In the genomic region with DNA sequence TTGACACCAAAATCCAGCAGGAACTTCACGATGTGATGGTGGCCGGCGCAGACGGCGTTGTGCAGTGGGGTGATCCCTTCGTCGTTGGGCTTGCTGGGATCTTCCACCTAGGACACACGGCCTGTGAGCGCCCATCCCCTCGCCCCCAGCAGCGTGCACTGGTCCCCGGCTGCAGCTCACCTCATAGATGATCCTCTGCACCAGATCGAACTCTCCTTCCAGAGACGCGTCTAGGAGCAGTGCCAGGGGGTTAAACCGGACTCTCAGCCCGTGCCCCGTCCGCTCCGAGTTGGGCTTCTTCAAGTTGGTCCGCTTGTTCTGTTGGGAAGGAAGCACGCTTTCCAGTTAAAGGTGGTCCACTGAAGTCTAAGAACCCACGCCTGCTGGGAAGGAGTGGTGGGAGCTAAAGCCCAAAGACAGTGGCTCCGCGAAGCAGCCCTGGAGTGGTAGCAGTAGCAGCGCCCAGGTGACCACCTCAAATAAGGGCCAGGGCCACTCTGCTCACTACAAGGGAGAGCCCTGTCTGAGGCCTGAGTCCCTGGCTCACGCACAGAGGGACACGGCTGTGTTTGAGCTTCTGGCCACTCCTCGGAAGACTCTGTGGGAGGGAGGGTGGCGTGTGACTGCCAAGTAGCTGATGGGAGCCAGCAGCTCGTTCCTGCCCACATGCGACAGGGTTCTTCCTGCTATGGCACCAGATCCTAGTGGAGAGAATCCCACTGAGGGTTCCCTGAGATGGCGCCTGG, we compare ENCODE assay signal across 26 cellular contexts. TPM values are rescaled to one million over a fixed set of nuclear protein-coding genes. Genes with fewer than 3 reads are reported as not detected.
A peak's percentile ranks its signal among the peaks of the same experiment; 100 is the strongest.
DNase-seq lines count a peak whose midpoint lies in the region; ATAC-seq and TF ChIP-seq lines count a peak whose summit lies in the region.
"Had no signal": no experiment of that assay in that cellular context is flagged by ENCODE, and none has a peak within 500 bp of the region (broad histone marks: within the 10 kb centered on the region; RNA-seq: fewer than 3 reads in every experiment).

No MANE protein-coding gene starts in this region.

- peak; percentile 11 for DNase-seq in activated naive CD4-positive, alpha-beta T cell treated with anti-CD3 and anti-CD28 coated beads, Interleukin-2, amount 10 ng/mL, durations not matched to agents 7 days and 5 days
- no peak for DNase-seq in activated naive CD4-positive, alpha-beta T cell treated with anti-CD3 and anti-CD28 coated beads, Interleukin-2, amount 50 U/mL, for 72 hours (ENCODE audit: low spot score in 2 of 2)
- DNase-seq in endothelial cell (ENCODE audit: low spot score) (no peak), neural progenitor cell (ENCODE audit: low spot score) (no peak), thyroid gland (no peak), NCI-H2196 (lab: John Stamatoyannopoulos, UW; ENCODE audit: unreplicated experiment) (no peak), MM.1S (no peak)
- DNase-seq: 8988T; body of pancreas; CD4-positive, alpha-beta T cell; cortex of kidney; GDM1; glutamatergic neuron; HFFc6; kidney glomerular epithelial cell; mammary epithelial cell; MG63; NCI-H1436 treated with DMSO at 0.1 percent for 48 hours; OCI-M1; stomach; T-helper 9 cell; WERI-Rb-1 had no signal

- H3K4me1 ChIP-seq in neural progenitor cell (peaks cover 5% of the 10 kb centered on the region), thyroid gland (peaks cover 38 to 56% of the 10 kb centered on the region in 2 donors), MM.1S (ENCODE audit: low read length) (no peaks in the 10 kb centered on the region)
- H3K4me1 ChIP-seq: body of pancreas had no signal

- no peaks in the 10 kb centered on the region for H3K9me3 Mint-ChIP-seq in activated naive CD4-positive, alpha-beta T cell treated with anti-CD3 and anti-CD28 coated beads, Interleukin-2, amount 10 ng/mL, durations not matched to agents 7 days and 5 days
- no peaks in the 10 kb centered on the region for H3K9me3 Mint-ChIP-seq in activated naive CD4-positive, alpha-beta T cell treated with anti-CD3 and anti-CD28 coated beads, Interleukin-2, amount 50 U/mL, for 72 hours
- no peaks in the 10 kb centered on the region for H3K9me3 Mint-ChIP-seq in endothelial cell (ENCODE audit: unreplicated experiment)
- H3K9me3 Mint-ChIP-seq in neural progenitor cell: no peaks in the 10 kb centered on the region
- H3K9me3 Mint-ChIP-seq: CD4-positive, alpha-beta T cell; HFFc6; type B pancreatic cell had no signal

- CTCF ChIA-PET in activated naive CD4-positive, alpha-beta T cell treated with anti-CD3 and anti-CD28 coated beads, Interleukin-2, amount 10 ng/mL, durations not matched to agents 7 days and 5 days (lab: Charles Lee): no interaction called here

- no peaks in the 10 kb centered on the region for H3K27me3 Mint-ChIP-seq in activated naive CD4-positive, alpha-beta T cell treated with anti-CD3 and anti-CD28 coated beads, Interleukin-2, amount 10 ng/mL, durations not matched to agents 7 days and 5 days
- H3K27me3 Mint-ChIP-seq in endothelial cell (ENCODE audit: unreplicated experiment): peaks cover 15% of the 10 kb centered on the region
- H3K27me3 Mint-ChIP-seq in neural progenitor cell (ENCODE audit: insufficient read depth, low read depth): peaks cover 4% of the 10 kb centered on the region
- H3K27me3 Mint-ChIP-seq: CD4-positive, alpha-beta T cell; type B pancreatic cell had no signal

- WGBS in thyroid gland, 2 donors: 93 to 94% methylated on average over 30 to 33 of the region's 33 CpGs

- intact Hi-C loops in thyroid gland (cut with DNase I): no loop called here

- no peaks in the 10 kb centered on the region for H3K36me3 ChIP-seq in neural progenitor cell
- peaks cover 54 to 58% of the 10 kb centered on the region in 2 donors for H3K36me3 ChIP-seq in thyroid gland
- no peaks in the 10 kb centered on the region for H3K36me3 ChIP-seq in MM.1S (replicated peaks; ENCODE audit: insufficient read depth, low read length)
- H3K36me3 ChIP-seq: MG63 had no signal

- H4K20me1 ChIP-seq in neural progenitor cell (ENCODE audit: low read depth) (peaks cover 5% of the 10 kb centered on the region), MM.1S (ENCODE audit: insufficient read depth, low read length) (no peaks in the 10 kb centered on the region)

- H3K36me3 Mint-ChIP-seq in activated naive CD4-positive, alpha-beta T cell treated with anti-CD3 and anti-CD28 coated beads, Interleukin-2, amount 10 ng/mL, durations not matched to agents 7 days and 5 days: no peaks in the 10 kb centered on the region
- no peaks in the 10 kb centered on the region for H3K36me3 Mint-ChIP-seq in activated naive CD4-positive, alpha-beta T cell treated with anti-CD3 and anti-CD28 coated beads, Interleukin-2, amount 50 U/mL, for 72 hours
- H3K36me3 Mint-ChIP-seq in endothelial cell (ENCODE audit: low read depth, unreplicated experiment) (peaks cover 64% of the 10 kb centered on the region), neural progenitor cell (peaks cover 15% of the 10 kb centered on the region)

- ATAC-seq in activated naive CD4-positive, alpha-beta T cell treated with anti-CD3 and anti-CD28 coated beads, Interleukin-2, amount 50 U/mL, for 72 hours: no peak
- ATAC-seq in HG03135 (IDR thresholded peaks at IDR 0.05; ENCODE audit: unreplicated experiment): no peak
- ATAC-seq: body of pancreas, K562 had no signal

- no peaks in the 10 kb centered on the region for H3K9me3 ChIP-seq in neural progenitor cell (ENCODE audit: low read depth)
- H3K9me3 ChIP-seq in thyroid gland: no peaks in the 10 kb centered on the region
- H3K9me3 ChIP-seq in MM.1S (replicated peaks; ENCODE audit: insufficient read depth, low read length): no peaks in the 10 kb centered on the region
- H3K9me3 ChIP-seq: body of pancreas, MG63, right atrium auricular region, stomach had no signal

- H3K9me2 ChIP-seq in MM.1S (replicated peaks; ENCODE audit: insufficient read depth, low read length): no peaks in the 10 kb centered on the region

- H3K9ac ChIP-seq in neural progenitor cell: no peak overlapping the region
- no peak overlapping the region for H3K9ac ChIP-seq in MM.1S (ENCODE audit: low read length)

- TF ChIP-seq CTCF in endothelial cell (IDR thresholded peaks at IDR 0.05; ENCODE audit: unreplicated experiment) (no peak), neural progenitor cell (IDR thresholded peaks at IDR 0.05) (no peak), thyroid gland (IDR thresholded peaks at IDR 0.05) (no peak), MM.1S (IDR thresholded peaks at IDR 0.05; ENCODE audit: low read length) (no peak)

- H3K27ac Mint-ChIP-seq in activated naive CD4-positive, alpha-beta T cell treated with anti-CD3 and anti-CD28 coated beads, Interleukin-2, amount 10 ng/mL, durations not matched to agents 7 days and 5 days: no peak overlapping the region
- H3K27ac Mint-ChIP-seq in activated naive CD4-positive, alpha-beta T cell treated with anti-CD3 and anti-CD28 coated beads, Interleukin-2, amount 50 U/mL, for 72 hours: no peak overlapping the region
- no peak overlapping the region for H3K27ac Mint-ChIP-seq in endothelial cell (ENCODE audit: unreplicated experiment)
- H3K27ac Mint-ChIP-seq in neural progenitor cell: peak overlapping the region; percentile 81
- H3K27ac Mint-ChIP-seq: CD4-positive, alpha-beta T cell; HFFc6; type B pancreatic cell had no signal

- no peaks in the 10 kb centered on the region for H3K4me1 Mint-ChIP-seq in activated naive CD4-positive, alpha-beta T cell treated with anti-CD3 and anti-CD28 coated beads, Interleukin-2, amount 10 ng/mL, durations not matched to agents 7 days and 5 days
- peaks cover 34% of the 10 kb centered on the region for H3K4me1 Mint-ChIP-seq in endothelial cell (ENCODE audit: unreplicated experiment)
- peaks cover 4% of the 10 kb centered on the region for H3K4me1 Mint-ChIP-seq in neural progenitor cell

- H3K4me3 Mint-ChIP-seq in activated naive CD4-positive, alpha-beta T cell treated with anti-CD3 and anti-CD28 coated beads, Interleukin-2, amount 10 ng/mL, durations not matched to agents 7 days and 5 days: no peak overlapping the region
- H3K4me3 Mint-ChIP-seq in endothelial cell (ENCODE audit: unreplicated experiment) (peak overlapping the region; percentile 72), neural progenitor cell (peak overlapping the region; percentile 21)
- H3K4me3 Mint-ChIP-seq: CD4-positive, alpha-beta T cell; HFFc6; type B pancreatic cell had no signal

- H3K27me3 ChIP-seq in neural progenitor cell (no peaks in the 10 kb centered on the region), thyroid gland (no peaks in the 10 kb centered on the region), MM.1S (replicated peaks; ENCODE audit: insufficient read depth, low read length) (no peaks in the 10 kb centered on the region)
- H3K27me3 ChIP-seq: body of pancreas, MG63, right atrium auricular region, stomach had no signal

- H3K79me2 ChIP-seq in neural progenitor cell (ENCODE audit: low read depth): no peaks in the 10 kb centered on the region
- H3K79me2 ChIP-seq in MM.1S (ENCODE audit: low read length): no peaks in the 10 kb centered on the region

- H3K4me3 ChIP-seq in neural progenitor cell (no peak overlapping the region), thyroid gland (replicated peaks in 1 of 3) (no peak overlapping the region), MM.1S (ENCODE audit: low read length) (no peak overlapping the region)
- H3K4me3 ChIP-seq: body of pancreas, K562, MG63, right atrium auricular region, stomach had no signal

- H3K27ac ChIP-seq in neural progenitor cell: no peak overlapping the region
- peak overlapping the region in 2 of 3 donors; percentile 46 to 94 for H3K27ac ChIP-seq in thyroid gland
- no peak overlapping the region for H3K27ac ChIP-seq in MM.1S (ENCODE audit: low read length)
- H3K27ac ChIP-seq: body of pancreas, right atrium auricular region, WERI-Rb-1 had no signal

- H3K4me2 ChIP-seq in neural progenitor cell: no peak overlapping the region
- no peak overlapping the region for H3K4me2 ChIP-seq in MM.1S (ENCODE audit: low read depth, low read length)

- H3F3A ChIP-seq in neural progenitor cell (ENCODE audit: low read depth) (no peaks in the 10 kb centered on the region), MM.1S (ENCODE audit: insufficient read depth, low read length) (no peaks in the 10 kb centered on the region)

- H2AFZ ChIP-seq in neural progenitor cell (replicated peaks): no peak overlapping the region
- no peak overlapping the region for H2AFZ ChIP-seq in MM.1S (ENCODE audit: low read length)

- TF ChIP-seq POLR2A in thyroid gland (IDR thresholded peaks at IDR 0.05): no peak

RNA-seq across cellular contexts. Expression of gene ZFYVE21, which starts 23.3 kb away (rescaled TPM):
- total RNA-seq in activated naive CD4-positive, alpha-beta T cell treated with anti-CD3 and anti-CD28 coated beads, Interleukin-2, amount 50 U/mL, for 72 hours: 10 to 100 TPM; 15.3 to 16.4 TPM
- total RNA-seq in endothelial cell (ENCODE audit: unreplicated experiment) (48.1 TPM), neural progenitor cell (ENCODE audit: low replicate concordance) (46.2 and 53.2 TPM in 2 replicates), thyroid gland (100 to 1,000 TPM; 113 to 167 (median 131) TPM)

RNA-seq across cellular contexts. Expression of gene XRCC3, which starts 23.6 kb away (rescaled TPM):
- total RNA-seq in activated naive CD4-positive, alpha-beta T cell treated with anti-CD3 and anti-CD28 coated beads, Interleukin-2, amount 50 U/mL, for 72 hours: 10 to 100 TPM; 45.8 to 46.4 TPM
- total RNA-seq in endothelial cell (ENCODE audit: unreplicated experiment): 10.2 TPM
- 59.7 and 60.2 TPM in 2 replicates for total RNA-seq in neural progenitor cell (ENCODE audit: low replicate concordance)
- 10 to 100 TPM in 1 of 4 donors, 1 to 10 TPM in 3; 3.3 to 15.7 (median 7.9) TPM for total RNA-seq in thyroid gland

Comparison
In these comparisons a context has a peak if more than half of its experiments do, and no peak if none do; other contexts are left out.
1. H3K27ac ChIP-seq: peak in thyroid gland (2 of 3); none in neural progenitor cell (single experiment) and MM.1S (single experiment).